In genomic region chr4:45751877-45752276, GRCh38 we compare ENCODE assay signal across 35 cellular contexts.
"Had no signal": no experiment of that assay in that cellular context is flagged by ENCODE, and none has a peak within 500 bp of the region (broad histone marks: within the 10 kb centered on the region; RNA-seq: fewer than 3 reads in every experiment).

No MANE protein-coding gene starts in this region.

- H3K9me3 ChIP-seq: MG63 had no signal

- H3K27me3 ChIP-seq: MG63 had no signal

- H3K27ac ChIP-seq: KMS-11 had no signal

- H3K4me3 ChIP-seq: MG63 had no signal

- H3K36me3 ChIP-seq: MG63 had no signal

- DNase-seq: Karpas-422, Kasumi-1, KG1, MG63, MM.1S, MV-4-11, NCI-H1048, NCI-H1092, NCI-H1092 treated with DMSO at 0.1 percent for 48 hours, NCI-H1105, NCI-H1105 treated with DMSO at 0.1 percent for 48 hours, NCI-H1417, NCI-H1417 treated with DMSO at 0.1 percent for 48 hours, NCI-H1436, NCI-H1436 treated with DMSO at 0.1 percent for 48 hours, NCI-H146, NCI-H1694, NCI-H1694 treated with DMSO at 0.1 percent for 48 hours, NCI-H187, NCI-H187 treated with DMSO at 0.1 percent for 48 hours, NCI-H1930, NCI-H2029, NCI-H2029 treated with DMSO at 0.1 percent for 48 hours, NCI-H2081, NCI-H2081 treated with DMSO at 0.1 percent for 48 hours, NCI-H2107, NCI-H2171, NCI-H2171 treated with DMSO at 0.1 percent for 48 hours, NCI-H2227 treated with DMSO at 0.1 percent for 48 hours, NCI-H226, NCI-H345, NCI-H446, NCI-H446 treated with DMSO at 0.1 percent for 48 hours, NCI-H510A had no signal
